In genomic region chr10:13820119-13820518, GRCh38 we compare ENCODE assay signal across 21 cellular contexts.
DNase-seq lines count a peak whose midpoint lies in the region; ATAC-seq and TF ChIP-seq lines count a peak whose summit lies in the region.
"Had no signal": no experiment of that assay in that cellular context is flagged by ENCODE, and none has a peak within 500 bp of the region (broad histone marks: within the 10 kb centered on the region; RNA-seq: fewer than 3 reads in every experiment).

No MANE protein-coding gene starts in this region.

- no peak for DNase-seq in CD4-positive, alpha-beta T cell
- DNase-seq in GM12865 (ENCODE audit: low read depth): peak; percentile 56
- no peak for DNase-seq in activated naive CD8-positive, alpha-beta T cell treated with anti-CD3 and anti-CD28 coated beads, Interleukin-2, amount 50 U/mL, for 24 hours
- DNase-seq in naive thymus-derived CD8-positive, alpha-beta T cell: no peak
- DNase-seq in SW480 (ENCODE audit: low spot score): no peak
- no peak for DNase-seq in NCI-H2107 (lab: John Stamatoyannopoulos, UW)
- DNase-seq: activated effector memory CD4-positive, alpha-beta T cell treated with anti-CD3 and anti-CD28 coated beads, Interleukin-2, amount 50 U/mL, for 16 hours; cortex of kidney; GOT3; KBM-7; lower lobe of right lung; NCI-H2081 treated with DMSO at 0.1 percent for 48 hours; NCI-H526 treated with DMSO at 0.1 percent for 48 hours; SJCRH30; T1000; trophoblast cell had no signal

- TF ChIP-seq CTCF in CD4-positive, alpha-beta T cell (IDR thresholded peaks at IDR 0.05): no peak
- no peak for TF ChIP-seq CTCF in GM12865 (IDR thresholded peaks at IDR 0.05; ENCODE audit: insufficient read depth, low read depth, low read length, missing control alignments)

- CTCF ChIA-PET in CD4-positive, alpha-beta T cell (lab: Charles Lee): interaction anchor here (0.6 kb wide), 1 partner anchor 1617 kb away, joined by 3 read pairs; no protein-coding TSS in a partner anchor

- H3K9me3 ChIP-seq in CD4-positive, alpha-beta T cell (ENCODE audit: control insufficient read depth, low read length): no peaks in the 10 kb centered on the region
- H3K9me3 ChIP-seq: lower lobe of right lung had no signal

- H3K27ac Mint-ChIP-seq in CD4-positive, alpha-beta T cell: peak overlapping the region; percentile 39
- peak overlapping the region; percentile 23 for H3K27ac Mint-ChIP-seq in activated naive CD8-positive, alpha-beta T cell treated with anti-CD3 and anti-CD28 coated beads, Interleukin-2, amount 50 U/mL, for 24 hours
- H3K27ac Mint-ChIP-seq in naive thymus-derived CD8-positive, alpha-beta T cell: peak overlapping the region in 6 of 10 donors; percentile 1 to 84 (median 52)
- H3K27ac Mint-ChIP-seq: B cell, progenitor cell of endocrine pancreas had no signal

- H3K4me1 Mint-ChIP-seq in CD4-positive, alpha-beta T cell (ENCODE audit: low read depth): peaks cover 18% of the 10 kb centered on the region
- peaks cover 13% of the 10 kb centered on the region for H3K4me1 Mint-ChIP-seq in activated naive CD8-positive, alpha-beta T cell treated with anti-CD3 and anti-CD28 coated beads, Interleukin-2, amount 50 U/mL, for 24 hours
- H3K4me1 Mint-ChIP-seq in naive thymus-derived CD8-positive, alpha-beta T cell: peaks cover 7 to 22% (median 13%) of the 10 kb centered on the region in 4 donors

- H3K4me3 Mint-ChIP-seq in CD4-positive, alpha-beta T cell: no peak overlapping the region
- no peak overlapping the region for H3K4me3 Mint-ChIP-seq in activated naive CD8-positive, alpha-beta T cell treated with anti-CD3 and anti-CD28 coated beads, Interleukin-2, amount 50 U/mL, for 24 hours
- H3K4me3 Mint-ChIP-seq in naive thymus-derived CD8-positive, alpha-beta T cell: peak overlapping the region in 2 of 10 donors; percentile 26 to 40
- H3K4me3 Mint-ChIP-seq: B cell had no signal

- H3K4me3 ChIP-seq in GM12865 (ENCODE audit: low read depth, low read length): no peak overlapping the region
- H3K4me3 ChIP-seq: lower lobe of right lung, SJCRH30, skin epidermis had no signal

- H3K27me3 ChIP-seq in CD4-positive, alpha-beta T cell (ENCODE audit: control insufficient read depth, insufficient read depth, low read length): no peaks in the 10 kb centered on the region
- H3K27me3 ChIP-seq: esophagus muscularis mucosa, SJCRH30 had no signal

- peaks cover 5% of the 10 kb centered on the region for H3K27me3 Mint-ChIP-seq in CD4-positive, alpha-beta T cell
- H3K27me3 Mint-ChIP-seq in activated naive CD8-positive, alpha-beta T cell treated with anti-CD3 and anti-CD28 coated beads, Interleukin-2, amount 50 U/mL, for 24 hours: peaks cover 12% of the 10 kb centered on the region
- H3K27me3 Mint-ChIP-seq in naive thymus-derived CD8-positive, alpha-beta T cell: peaks cover 0 to 13% (median 4%) of the 10 kb centered on the region in 5 donors
- H3K27me3 Mint-ChIP-seq: progenitor cell of endocrine pancreas had no signal

- POLR2A ChIA-PET in CD4-positive, alpha-beta T cell (lab: Charles Lee): no interaction called here
- POLR2A ChIA-PET in naive thymus-derived CD8-positive, alpha-beta T cell (lab: Charles Lee): interaction anchor here (0.7 kb wide), 2 partner anchors 18 to 24 kb away, joined by 3 read pairs; no protein-coding TSS in a partner anchor

- H3K9me3 Mint-ChIP-seq in CD4-positive, alpha-beta T cell: peaks cover 7% of the 10 kb centered on the region
- peaks cover 8% of the 10 kb centered on the region for H3K9me3 Mint-ChIP-seq in activated naive CD8-positive, alpha-beta T cell treated with anti-CD3 and anti-CD28 coated beads, Interleukin-2, amount 50 U/mL, for 24 hours
- H3K9me3 Mint-ChIP-seq in naive thymus-derived CD8-positive, alpha-beta T cell: peaks cover 0 to 20% (median 6%) of the 10 kb centered on the region in 9 donors

- peaks cover 3% of the 10 kb centered on the region for H3K36me3 Mint-ChIP-seq in CD4-positive, alpha-beta T cell (ENCODE audit: low read depth)
- H3K36me3 Mint-ChIP-seq in activated naive CD8-positive, alpha-beta T cell treated with anti-CD3 and anti-CD28 coated beads, Interleukin-2, amount 50 U/mL, for 24 hours (ENCODE audit: low read depth): peaks cover 5% of the 10 kb centered on the region
- H3K36me3 Mint-ChIP-seq in naive thymus-derived CD8-positive, alpha-beta T cell: peaks cover 0 to 5% (median 3%) of the 10 kb centered on the region in 3 donors

- intact Hi-C loops in CD4-positive, alpha-beta T cell (cut with DNase I, micrococcal nuclease): no loop called here

- peak; percentile 61 for ATAC-seq in CD4-positive, alpha-beta T cell (ENCODE audit: poor library complexity)
- ATAC-seq in activated naive CD8-positive, alpha-beta T cell treated with anti-CD3 and anti-CD28 coated beads, Interleukin-2, amount 50 U/mL, for 24 hours: peak; percentile 71
- ATAC-seq in naive thymus-derived CD8-positive, alpha-beta T cell: peak; percentile 49 to 70
- ATAC-seq in HG02759 (IDR thresholded peaks at IDR 0.05; ENCODE audit: unreplicated experiment): no peak

- no peak overlapping the region for H3K27ac ChIP-seq in CD4-positive, alpha-beta T cell (ENCODE audit: low read depth, low read length)
- H3K27ac ChIP-seq: lower lobe of right lung, SJCRH30 had no signal
